ENCODE assay signal across 8 cellular contexts in the genomic region with DNA sequence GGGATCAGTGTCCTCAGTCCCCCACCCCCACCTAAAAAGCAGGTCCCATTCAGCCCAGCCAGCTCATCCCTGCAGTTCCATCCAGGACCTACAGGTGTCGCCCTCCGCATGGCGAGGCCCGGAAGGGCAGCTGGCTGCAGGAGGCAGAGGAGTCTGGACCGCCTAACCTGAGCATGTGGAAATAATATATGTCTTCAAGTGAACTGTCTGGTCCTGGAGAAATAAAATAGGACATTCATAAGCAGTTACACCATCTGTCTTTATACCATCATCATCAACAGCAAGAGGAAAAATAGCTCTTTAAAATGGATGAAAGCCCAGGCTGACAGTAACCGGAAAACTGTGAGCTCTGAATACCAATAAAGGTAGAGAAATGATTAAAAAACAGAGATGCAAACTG.
DNase-seq lines count a peak whose midpoint lies in the region; TF ChIP-seq lines count a peak whose summit lies in the region.

No MANE protein-coding gene starts in this region.

- H3K27ac ChIP-seq in dorsolateral prefrontal cortex (peak overlapping the region in 10 of 59 donors; percentile 3 to 61 (median 31)), mesenchymal stem cell (ENCODE audit: low read length, poor library complexity, severe bottlenecking) (no peak overlapping the region)

- intact Hi-C loops in dorsolateral prefrontal cortex (cut with DNase I) = loop anchor here (5.0 to 10.0 kb wide), 5 partner anchors 212 to 1042 kb away; a partner anchor contains a TSS

- no peak overlapping the region for H3K4me2 ChIP-seq in mesenchymal stem cell (ENCODE audit: low read length, poor library complexity, severe bottlenecking)

- H3K18ac ChIP-seq in mesenchymal stem cell (ENCODE audit: low read depth in 1 of 2, low read length in 2 of 2) = no peak overlapping the region

- DNase-seq in NCI-H187 (lab: John Stamatoyannopoulos, UW) = peak; percentile 28 to 47
- DNase-seq in NCI-H187 treated with DMSO at 0.1 percent for 48 hours (lab: John Stamatoyannopoulos, UW) = no peak
- peak; percentile 56 for DNase-seq in HFF-Myc (ENCODE audit: extremely low read depth, low read depth)
- peak; percentile 51 for DNase-seq in NCI-H2171 treated with DMSO at 0.1 percent for 48 hours (lab: John Stamatoyannopoulos, UW)
- DNase-seq in activated CD4-positive, alpha-beta T cell treated with anti-CD3 and anti-CD28 coated beads, Interleukin-2, amount 50 U/mL, for 24 hours (ENCODE audit: low read depth in 1 of 2, low spot score in 1 of 2) = peak; percentile 35 to 46
- peak; percentile 63 to 87 (median 74) for DNase-seq in dorsolateral prefrontal cortex
- DNase-seq in mesenchymal stem cell = peak; percentile 75
- peak; percentile 18 to 29 for DNase-seq in stimulated activated CD8-positive, alpha-beta memory T cell treated with anti-CD3 and anti-CD28 coated beads, Interleukin-15, amount 100 ng/mL, for 4 hours (ENCODE audit: low read depth in 2 of 2)

- no peak overlapping the region for H2BK15ac ChIP-seq in mesenchymal stem cell (ENCODE audit: low read depth, poor library complexity, severe bottlenecking)

- H2BK12ac ChIP-seq in mesenchymal stem cell (ENCODE audit: low read length in 2 of 2) = no peak overlapping the region

- peak overlapping the region; percentile 6 for H3K9ac ChIP-seq in mesenchymal stem cell (ENCODE audit: low read length)

- H3K79me1 ChIP-seq in mesenchymal stem cell (replicated peaks; ENCODE audit: low read length, poor library complexity, severe bottlenecking) = peaks cover 15% of the 10 kb centered on the region

- H2BK5ac ChIP-seq in mesenchymal stem cell (ENCODE audit: low read depth, low read length, poor library complexity, severe bottlenecking) = no peak overlapping the region

- no peak overlapping the region for H2BK120ac ChIP-seq in mesenchymal stem cell (ENCODE audit: low read depth, low read length)

- H3K4me1 ChIP-seq in mesenchymal stem cell (ENCODE audit: control insufficient read depth, insufficient read depth, low read depth, low read length) = peaks cover 5% of the 10 kb centered on the region

- no peak overlapping the region for H3K4ac ChIP-seq in mesenchymal stem cell (ENCODE audit: low read depth in 1 of 2, low read length in 2 of 2)

- H3K9me3 ChIP-seq in mesenchymal stem cell (ENCODE audit: control insufficient read depth, low read length) = no peaks in the 10 kb centered on the region

- no peaks in the 10 kb centered on the region for H3K27me3 ChIP-seq in dorsolateral prefrontal cortex
- no peaks in the 10 kb centered on the region for H3K27me3 ChIP-seq in mesenchymal stem cell (ENCODE audit: control insufficient read depth in 1 of 2, insufficient read depth in 1 of 2, low read length in 2 of 2)

- peaks cover 6 to 10% of the 10 kb centered on the region in 2 experiments for H3K36me3 ChIP-seq in mesenchymal stem cell (ENCODE audit: control insufficient read depth in 1 of 2, insufficient read depth in 2 of 2, low read depth in 1 of 2, low read length in 2 of 2)

- H4K8ac ChIP-seq in mesenchymal stem cell (ENCODE audit: low read length) = no peak overlapping the region

- H3K4me3 ChIP-seq in HFF-Myc (replicated peaks; ENCODE audit: low read depth, low read length) (no peak overlapping the region), dorsolateral prefrontal cortex (no peak overlapping the region), mesenchymal stem cell (ENCODE audit: insufficient read depth in 1 of 2, low read depth in 1 of 2, low read length in 2 of 2) (no peak overlapping the region)

- H3K23ac ChIP-seq in mesenchymal stem cell (ENCODE audit: low read length in 2 of 2) = no peak overlapping the region

- TF ChIP-seq CTCF in HFF-Myc (IDR thresholded peaks at IDR 0.05; ENCODE audit: low read depth, low read length, missing control alignments) = peak; percentile 100
- peak; percentile 74 to 98 (median 93) for TF ChIP-seq CTCF in dorsolateral prefrontal cortex (IDR thresholded peaks at IDR 0.05 in 54 of 56, conservative IDR thresholded peaks at IDR 0.05 in 2 of 56; ENCODE audit: low read depth in 1 of 56, partially characterized antibody in 56 of 56)

- H2AFZ ChIP-seq in mesenchymal stem cell (ENCODE audit: low read depth, low read length) = no peak overlapping the region

- 32% methylated on average over 3 of the region's 6 CpGs for WGBS in mesenchymal stem cell

- no peak overlapping the region for H4K91ac ChIP-seq in mesenchymal stem cell (ENCODE audit: low read length)

- no peak overlapping the region for H3K14ac ChIP-seq in mesenchymal stem cell (ENCODE audit: low read length in 2 of 2)

- H2AK5ac ChIP-seq in mesenchymal stem cell (ENCODE audit: low read length, severe bottlenecking) = no peak overlapping the region
